18 cellular contexts compared by ENCODE assay signal in genomic region chr4:173855015-173855414, GRCh38.
DNase-seq lines count a peak whose midpoint lies in the region; TF ChIP-seq lines count a peak whose summit lies in the region.
"Had no signal": no experiment of that assay in that cellular context is flagged by ENCODE, and none has a peak within 500 bp of the region (broad histone marks: within the 10 kb centered on the region; RNA-seq: fewer than 3 reads in every experiment).

No MANE protein-coding gene starts in this region.

- no peaks in the 10 kb centered on the region for H3K36me3 Mint-ChIP-seq in endothelial cell (ENCODE audit: low read depth, unreplicated experiment)
- H3K36me3 Mint-ChIP-seq: CD14-positive monocyte; CD8-positive, alpha-beta T cell had no signal

- H3K9me3 Mint-ChIP-seq in endothelial cell (ENCODE audit: unreplicated experiment) = no peaks in the 10 kb centered on the region
- H3K9me3 Mint-ChIP-seq: CD8-positive, alpha-beta T cell had no signal

- no peak overlapping the region for H3K27ac Mint-ChIP-seq in endothelial cell (ENCODE audit: unreplicated experiment)
- H3K27ac Mint-ChIP-seq: CD14-positive monocyte; CD8-positive, alpha-beta T cell had no signal

- DNase-seq in NCI-H226 (peak; percentile 2), amniotic epithelial cell (ENCODE audit: low read depth) (peak; percentile 84), fibroblast of pulmonary artery (ENCODE audit: low read depth) (peak; percentile 78), endothelial cell (ENCODE audit: low spot score) (no peak), SHP77 treated with DMSO at 0.1 percent for 48 hours (lab: John Stamatoyannopoulos, UW) (no peak), BE2C (no peak)
- DNase-seq: ACHN; AML-193; CD8-positive, alpha-beta T cell; DMS 273 treated with DMSO at 0.1 percent for 48 hours; DMS53; DND-41; EL; GM23248 had no signal

- no peaks in the 10 kb centered on the region for H3K9me3 ChIP-seq in BE2C
- H3K9me3 ChIP-seq: BLaER1, HAP-1 had no signal

- no peaks in the 10 kb centered on the region for H3K4me1 Mint-ChIP-seq in endothelial cell (ENCODE audit: unreplicated experiment)
- H3K4me1 Mint-ChIP-seq: CD14-positive monocyte had no signal

- H3K36me3 ChIP-seq in BE2C = no peaks in the 10 kb centered on the region; the same call in 1 of the 2 replicates
- H3K36me3 ChIP-seq: BLaER1, HAP-1 had no signal

- H3K27me3 Mint-ChIP-seq in endothelial cell (ENCODE audit: unreplicated experiment) = no peaks in the 10 kb centered on the region

- TF ChIP-seq CTCF in fibroblast of pulmonary artery (IDR thresholded peaks at IDR 0.05; ENCODE audit: low read length, missing control alignments) (no peak), endothelial cell (IDR thresholded peaks at IDR 0.05; ENCODE audit: unreplicated experiment) (no peak), BE2C (IDR thresholded peaks at IDR 0.05; ENCODE audit: low read depth, low read length) (no peak)

- H3K4me3 Mint-ChIP-seq in endothelial cell (ENCODE audit: unreplicated experiment) = no peak overlapping the region
- H3K4me3 Mint-ChIP-seq: CD14-positive monocyte; CD8-positive, alpha-beta T cell had no signal

- no peak overlapping the region for H3K4me3 ChIP-seq in fibroblast of pulmonary artery (replicated peaks; ENCODE audit: low read depth, low read length)
- H3K4me3 ChIP-seq in BE2C (ENCODE audit: low read depth, low read length) = no peak overlapping the region
- H3K4me3 ChIP-seq: BLaER1, GM12878, GM23248, HAP-1 had no signal

- H3K27me3 ChIP-seq in BE2C = no peaks in the 10 kb centered on the region
- H3K27me3 ChIP-seq: BLaER1 had no signal

- no peaks in the 10 kb centered on the region for H3K4me1 ChIP-seq in BE2C
- H3K4me1 ChIP-seq: HAP-1 had no signal

Comparison
In these comparisons a context has a peak if more than half of its experiments do, and no peak if none do; other contexts are left out.
1. DNase-seq: peak in NCI-H226 (single experiment), amniotic epithelial cell (single experiment) and fibroblast of pulmonary artery (single experiment); none in endothelial cell (single experiment), SHP77 treated with DMSO at 0.1 percent for 48 hours (single experiment) and BE2C (single experiment).